22 cellular contexts compared by ENCODE assay signal in the genomic region with DNA sequence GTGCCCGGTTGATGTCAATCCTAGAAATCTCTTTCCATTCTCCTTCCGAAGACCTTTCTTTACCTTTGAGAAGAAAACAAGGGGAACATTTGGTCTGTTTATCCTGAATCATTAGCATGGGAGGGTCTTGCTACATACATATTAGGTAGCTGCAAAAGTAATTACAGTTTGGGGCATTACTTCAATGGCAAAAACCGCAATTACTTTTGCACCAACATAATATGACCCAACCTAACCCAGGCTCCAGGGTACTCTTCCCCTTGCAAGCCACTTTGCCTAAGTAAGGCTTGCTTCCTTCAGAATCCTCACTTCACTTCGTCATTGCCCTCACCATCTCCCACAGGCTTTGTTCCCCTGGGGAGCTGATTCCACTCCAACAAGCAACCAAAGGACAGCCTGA.
"Had no signal": no experiment of that assay in that cellular context is flagged by ENCODE, and none has a peak within 500 bp of the region (broad histone marks: within the 10 kb centered on the region; RNA-seq: fewer than 3 reads in every experiment).

No MANE protein-coding gene starts in this region.

- H3K27ac Mint-ChIP-seq: mesothelial cell of epicardium had no signal

- H3K4me3 ChIP-seq: coronary artery, dorsolateral prefrontal cortex, esophagus squamous epithelium, gastrocnemius medialis, heart right ventricle, left lung, lower lobe of right lung had no signal

- H3K36me3 Mint-ChIP-seq: mesothelial cell of epicardium had no signal

- H3K27ac ChIP-seq: coronary artery, dorsolateral prefrontal cortex, epithelial cell of prostate, esophagus squamous epithelium, gastrocnemius medialis, heart right ventricle, left lung, lower lobe of right lung had no signal

- H3K4me3 Mint-ChIP-seq: mesothelial cell of epicardium had no signal

- DNase-seq: dermis blood vessel endothelial cell; dorsolateral prefrontal cortex; effector CD4-positive, alpha-beta T cell; effector memory CD4-positive, alpha-beta T cell; erythroblast; esophagus squamous epithelium; foreskin fibroblast; foreskin melanocyte; gastrocnemius medialis; glutamatergic neuron; head of caudate nucleus; heart right ventricle; hippocampal formation; left cardiac atrium; left lung; left ventricle myocardium superior; lower lobe of right lung; mesenchymal stem cell had no signal

- ATAC-seq: esophagus mucosa, gastrocnemius medialis, heart right ventricle, left cardiac atrium, left lung, left ventricle myocardium superior, lower lobe of right lung had no signal

- H3K9me3 ChIP-seq: esophagus squamous epithelium, gastrocnemius medialis, heart right ventricle, left lung, lower lobe of right lung had no signal

- H3K27me3 ChIP-seq: esophagus squamous epithelium, gastrocnemius medialis, heart right ventricle, left lung had no signal

- H3K4me1 ChIP-seq: esophagus squamous epithelium, gastrocnemius medialis, left lung, lower lobe of right lung had no signal

- H3K36me3 ChIP-seq: esophagus squamous epithelium, gastrocnemius medialis, heart right ventricle, left lung, lower lobe of right lung had no signal
